ENCODE assay signal across 8 cellular contexts in the genomic region with DNA sequence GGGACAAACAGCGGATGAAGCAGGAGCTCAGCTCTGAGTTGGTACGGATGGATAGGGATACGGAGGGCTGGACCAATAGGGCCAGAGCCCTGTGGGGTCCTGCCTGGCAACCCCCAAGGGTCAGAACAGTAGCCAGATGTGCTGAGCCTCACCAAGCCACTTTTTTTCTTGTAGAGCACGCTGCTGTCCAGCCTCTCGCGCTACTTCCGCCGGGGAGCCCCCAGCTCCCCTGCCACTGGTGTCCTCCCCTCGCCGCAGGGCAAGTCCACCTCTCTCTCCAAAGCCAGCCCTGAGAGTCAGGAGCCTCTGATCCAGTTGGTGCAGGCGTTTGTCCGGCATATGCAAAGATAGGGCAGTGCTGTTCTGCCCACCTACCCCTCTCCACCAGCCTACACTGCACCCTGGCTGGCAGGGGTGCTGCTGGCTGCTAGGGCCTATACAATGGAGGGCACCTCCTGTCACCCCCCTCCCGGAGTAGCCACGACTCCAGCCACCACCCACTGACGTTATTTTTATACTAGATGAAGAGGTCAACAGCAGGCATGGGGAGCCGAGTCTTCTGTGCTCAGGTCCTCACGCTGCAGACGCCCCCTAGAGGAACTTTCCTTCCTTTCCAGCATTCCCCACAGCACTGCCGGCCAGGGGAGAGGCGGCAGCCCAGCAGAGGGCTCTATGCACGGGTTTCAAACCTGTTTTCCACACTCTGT.
DNase-seq lines count a peak whose midpoint lies in the region; ATAC-seq and TF ChIP-seq lines count a peak whose summit lies in the region.

No MANE protein-coding gene starts in this region.

- no peak for ATAC-seq in GM19467 (IDR thresholded peaks at IDR 0.05; ENCODE audit: unreplicated experiment)

- DNase-seq in ACHN (peak; percentile 77), GM13977 (ENCODE audit: low spot score) (peak; percentile 82), NCI-H2227 (lab: John Stamatoyannopoulos, UW; ENCODE audit: unreplicated experiment) (peak; percentile 82), ecto neural progenitor cell (ENCODE audit: low spot score) (peak; percentile 72), medulla oblongata (ENCODE audit: extremely low spot score) (peak; percentile 91)
- DNase-seq in activated CD4-positive, alpha-beta T cell treated with anti-CD3 and anti-CD28 coated beads for 4 hours, result peak; percentile 33 to 50
- DNase-seq in stimulated activated CD8-positive, alpha-beta memory T cell treated with anti-CD3 and anti-CD28 coated beads, Interleukin-2, amount 100 ng/mL, for 48 hours (ENCODE audit: low read depth in 2 of 2), result peak; percentile 19 to 25

- in situ Hi-C loops in ACHN (cut with HindIII; ENCODE audit: low pct_ligation_motif_present, low pct_unique_long_range_greater_than_20kb, low sequenced_read_pairs) (no loop called here), GM13977 (cut with MboI; ENCODE audit: low pct_unique_long_range_greater_than_20kb, low sequenced_read_pairs, unreplicated experiment) (no loop called here)

- peak; percentile 92 for TF ChIP-seq CTCF in GM13977 (IDR thresholded peaks at IDR 0.05; ENCODE audit: extremely low read depth, insufficient read depth, missing control alignments)

Comparison
In these comparisons a context has a peak if more than half of its experiments do, and no peak if none do; other contexts are left out.
1. DNase-seq: peak in every context shown above with its lines; median percentile 91 in medulla oblongata; 82 in GM13977; 82 in NCI-H2227; 77 in ACHN; 72 in ecto neural progenitor cell; 42 in activated CD4-positive, alpha-beta T cell treated with anti-CD3 and anti-CD28 coated beads for 4 hours; 22 in stimulated activated CD8-positive, alpha-beta memory T cell treated with anti-CD3 and anti-CD28 coated beads, Interleukin-2, amount 100 ng/mL, for 48 hours.